Comparison of ENCODE assay signal across 36 cellular contexts in the genomic region with DNA sequence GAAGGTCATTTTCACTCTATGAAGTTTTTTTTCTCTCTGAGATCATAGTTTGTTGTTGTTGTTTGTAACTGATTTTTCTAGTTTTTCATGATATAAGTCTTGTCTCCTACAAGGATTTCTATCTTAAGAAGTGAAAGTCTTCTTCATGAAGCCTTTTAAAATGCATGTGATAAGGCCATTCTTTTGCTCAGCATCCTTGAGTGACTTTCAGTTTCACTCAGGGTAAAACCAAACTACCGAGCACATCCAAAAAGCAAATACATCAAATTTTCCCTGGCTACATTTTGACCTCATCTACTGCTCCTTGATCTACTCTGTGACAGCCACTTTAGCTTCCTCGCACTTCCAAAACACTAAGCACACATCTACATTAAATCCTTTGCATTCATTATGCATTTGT.
"Had no signal": no experiment of that assay in that cellular context is flagged by ENCODE, and none has a peak within 500 bp of the region (broad histone marks: within the 10 kb centered on the region; RNA-seq: fewer than 3 reads in every experiment).

No MANE protein-coding gene starts in this region.

- H3K9me3 ChIP-seq: MG63, Peyer's patch, SJSA1 had no signal

- ATAC-seq: activated CD8-positive, alpha-beta memory T cell treated with anti-CD3 and anti-CD28 coated beads, Interleukin-2, amount 10 ng/mL, durations not matched to agents 7 days and 5 days; activated T-helper 17 cell treated with anti-CD3 and anti-CD28 coated beads, Interleukin-2, amount 50 U/mL, for 72 hours; PC-3 had no signal

- H3K4me3 ChIP-seq: ascending aorta, cardiac muscle cell, coronary artery, MG63, Peyer's patch, SJSA1 had no signal

- H3K4me1 ChIP-seq: ascending aorta, Peyer's patch, SJSA1 had no signal

- H3K36me3 ChIP-seq: ascending aorta, cardiac muscle cell, MG63, Peyer's patch, SJSA1, WERI-Rb-1 had no signal

- H3K27ac ChIP-seq: ascending aorta, cardiac muscle cell, coronary artery, Peyer's patch, SJSA1, WERI-Rb-1 had no signal

- H3K27me3 ChIP-seq: ascending aorta, cardiac muscle cell, MG63, Peyer's patch, SJSA1 had no signal

- DNase-seq: activated CD4-positive, alpha-beta memory T cell treated with anti-CD3 and anti-CD28 coated beads, Interleukin-2, amount 10 ng/mL, durations not matched to agents 7 days and 5 days; activated CD4-positive, alpha-beta T cell treated with anti-CD3 and anti-CD28 coated beads for 1 hour; activated CD4-positive, alpha-beta T cell treated with anti-CD3 and anti-CD28 coated beads for 48 hours; activated CD4-positive, CD25-positive, alpha-beta regulatory T cell; activated CD8-positive, alpha-beta memory T cell treated with anti-CD3 and anti-CD28 coated beads for 24 hours; activated CD8-positive, alpha-beta memory T cell treated with anti-CD3 and anti-CD28 coated beads, Interleukin-2, amount 10 ng/mL, durations not matched to agents 7 days and 5 days; activated CD8-positive, alpha-beta memory T cell treated with anti-CD3 and anti-CD28 coated beads, Interleukin-2, amount 50 U/mL, for 48 hours; activated effector memory CD4-positive, alpha-beta T cell treated with anti-CD3 and anti-CD28 coated beads, Interleukin-2, amount 50 U/mL, for 16 hours; activated naive CD4-positive, alpha-beta T cell; activated naive CD8-positive, alpha-beta T cell treated with anti-CD3 and anti-CD28 coated beads, Interleukin-2, amount 10 ng/mL, durations not matched to agents 7 days and 5 days; activated T-cell treated with anti-CD3 and anti-CD28 coated beads, Interleukin-2, amount 50 U/mL, for 48 hours; amygdala; Kasumi-1; MG63; MV-4-11; NCI-H1092; NCI-H1417; NCI-H187 treated with DMSO at 0.1 percent for 48 hours; NCI-H2081; NCI-H2171 treated with DMSO at 0.1 percent for 48 hours; NCI-H2227 treated with DMSO at 0.1 percent for 48 hours; NCI-H446 treated with DMSO at 0.1 percent for 48 hours; NCI-H524; NCI-H69; NCI-H82; PC-3; Peyer's patch; RPMI8226; SHP77 treated with DMSO at 0.1 percent for 48 hours; T1000; WERI-Rb-1 had no signal
